Comparison of ENCODE assay signal across 8 cellular contexts in the genomic region with DNA sequence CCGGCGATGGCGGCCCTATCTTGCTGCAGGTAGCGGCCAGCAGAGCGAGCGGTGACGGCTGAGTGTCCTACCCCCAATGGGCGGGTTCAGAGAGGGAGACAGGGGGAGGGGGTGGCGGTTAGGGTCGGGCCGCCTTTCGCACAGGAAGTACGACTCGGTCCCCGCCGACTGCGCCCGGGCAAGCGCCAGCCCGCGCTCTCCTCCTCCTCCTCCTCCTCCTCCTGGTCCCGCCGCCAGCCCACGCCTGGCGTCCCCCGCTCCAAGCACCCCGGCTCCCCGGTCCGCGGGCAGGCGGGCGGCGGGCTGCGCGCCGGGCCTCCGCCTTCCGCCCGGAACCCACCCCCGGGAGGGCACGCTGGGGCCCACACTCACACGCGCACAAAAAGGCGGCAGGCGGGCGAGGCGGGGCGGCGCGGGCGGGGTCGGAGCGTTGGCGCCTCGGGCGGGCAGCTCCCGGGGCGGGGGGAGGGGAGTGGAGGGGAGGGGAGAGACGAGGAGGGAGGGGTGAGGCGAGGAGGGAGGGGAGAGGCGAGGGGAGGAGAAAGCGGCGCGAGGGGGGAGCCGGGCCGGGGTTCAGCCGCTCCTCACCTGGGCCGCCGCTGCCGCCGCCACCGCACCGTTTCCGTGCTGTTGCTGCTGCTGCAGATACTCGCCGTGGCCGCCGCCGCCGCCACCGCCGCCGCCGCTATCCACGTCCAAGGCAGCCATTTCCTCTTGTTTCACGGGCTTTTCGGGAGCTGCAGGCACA. TPM values are rescaled to one million over a fixed set of nuclear protein-coding genes. Genes with fewer than 3 reads are reported as not detected.
DNase-seq lines count a peak whose midpoint lies in the region; ATAC-seq and TF ChIP-seq lines count a peak whose summit lies in the region.

No MANE protein-coding gene starts in this region.

- peak in 1 of 2 donors; percentile 57 for TF ChIP-seq POLR2A in vagina (IDR thresholded peaks at IDR 0.05)

- no peaks in the 10 kb centered on the region for H3K27me3 ChIP-seq in right cardiac atrium (ENCODE audit: control insufficient read depth, insufficient read depth)
- H3K27me3 ChIP-seq in rectal smooth muscle tissue (ENCODE audit: control insufficient read depth, insufficient read depth, low read length), result no peaks in the 10 kb centered on the region
- no peaks in the 10 kb centered on the region for H3K27me3 ChIP-seq in vagina

- no peak for TF ChIP-seq CTCF in GM13976 (IDR thresholded peaks at IDR 0.05; ENCODE audit: borderline replicate concordance, control extremely low read depth, extremely low read depth, insufficient read depth, missing control alignments)
- no peak for TF ChIP-seq CTCF in vagina (IDR thresholded peaks at IDR 0.05)

- WGBS in right cardiac atrium, result under 1% methylated on average over 85 of the region's 87 CpGs

- H3K4me3 Mint-ChIP-seq in T-helper 17 cell, result peak overlapping the region; percentile 96

- H3K9ac ChIP-seq in rectal smooth muscle tissue (ENCODE audit: low read length), result peak overlapping the region; percentile 45

- DNase-seq in GM13976 (ENCODE audit: low spot score) (peak; percentile 87), NCI-H146 treated with DMSO at 0.1 percent for 48 hours (lab: John Stamatoyannopoulos, UW; ENCODE audit: unreplicated experiment) (peak; percentile 73), T-helper 17 cell (peak; percentile 79 to 89 (median 87)), right cardiac atrium (peak; percentile 92 to 97 (median 96)), vagina (ENCODE audit: extremely low spot score in 2 of 2) (no peak)

- intact Hi-C loops in right cardiac atrium (cut with DNase I), result loop anchor here in 2 of 4 donors (10.0 kb wide), 2 partner anchors 61 to 71 kb away; no protein-coding TSS in a partner anchor
- intact Hi-C loops in vagina (cut with DNase I), result loop anchor here (10.0 kb wide), 1 partner anchor 51 kb away; no protein-coding TSS in a partner anchor

- H3K27ac ChIP-seq in angular gyrus (ENCODE audit: low read depth, low read length) (peak overlapping the region; percentile 99), right cardiac atrium (ENCODE audit: low read length) (peak overlapping the region; percentile 99), rectal smooth muscle tissue (ENCODE audit: low read depth, low read length) (peak overlapping the region; percentile 95), vagina (peak overlapping the region; percentile 100)

- H3K36me3 Mint-ChIP-seq in T-helper 17 cell (ENCODE audit: low read depth), result peaks cover 2% of the 10 kb centered on the region

- ATAC-seq in HG02798 (IDR thresholded peaks at IDR 0.05; ENCODE audit: poor library complexity, unreplicated experiment) (peak; percentile 65), T-helper 17 cell (peak; percentile 66), right cardiac atrium (peak; percentile 73 to 75)

- H3K4me3 ChIP-seq in right cardiac atrium (ENCODE audit: low read length) (peak overlapping the region; percentile 96), rectal smooth muscle tissue (ENCODE audit: low read length) (peak overlapping the region; percentile 79), vagina (peak overlapping the region; percentile 64 to 96)

- H3K4me1 ChIP-seq in right cardiac atrium (ENCODE audit: control insufficient read depth, insufficient read depth, low read length), result peaks cover 5% of the 10 kb centered on the region
- peaks cover 17% of the 10 kb centered on the region for H3K4me1 ChIP-seq in rectal smooth muscle tissue (ENCODE audit: control insufficient read depth, insufficient read depth, low read length)
- peaks cover 53% of the 10 kb centered on the region for H3K4me1 ChIP-seq in vagina

- H3K36me3 ChIP-seq in rectal smooth muscle tissue (ENCODE audit: control insufficient read depth, insufficient read depth, low read length) (no peaks in the 10 kb centered on the region), vagina (peaks cover 0 to 6% of the 10 kb centered on the region in 2 donors)

- in situ Hi-C loops in GM13976 (cut with MboI; ENCODE audit: low sequenced_read_pairs, unreplicated experiment), result no loop called here

- no peaks in the 10 kb centered on the region for H3K27me3 Mint-ChIP-seq in T-helper 17 cell

- H3K9me3 ChIP-seq in T-helper 17 cell (ENCODE audit: control insufficient read depth, low read length, poor library complexity, severe bottlenecking) (no peaks in the 10 kb centered on the region), right cardiac atrium (ENCODE audit: control insufficient read depth, low read length) (no peaks in the 10 kb centered on the region), vagina (no peaks in the 10 kb centered on the region)

- H3K27ac Mint-ChIP-seq in T-helper 17 cell, result peak overlapping the region; percentile 96

- peaks cover 38% of the 10 kb centered on the region for H3K4me1 Mint-ChIP-seq in T-helper 17 cell

RNA-seq across cellular contexts. Expression of gene SP3, which starts 1.2 kb away (rescaled TPM):
- total RNA-seq in T-helper 17 cell (100 to 1,000 TPM; 123 to 155 TPM), right cardiac atrium (10 to 100 TPM; 44.8 to 52.2 (median 49.0) TPM), vagina (119 TPM)
- polyA plus RNA-seq in right cardiac atrium, result 14.9 TPM

Comparison
In these comparisons a context has a peak if more than half of its experiments do, and no peak if none do; other contexts are left out.
1. DNase-seq: peak in GM13976 (single experiment), NCI-H146 treated with DMSO at 0.1 percent for 48 hours (single experiment), T-helper 17 cell (3 of 3) and right cardiac atrium (3 of 3); none in vagina (0 of 2).
2. Peak in every context shown above with its lines, with median percentiles within 50 percentile points of each other: ATAC-seq, H3K27ac ChIP-seq and H3K4me3 ChIP-seq.